24 cellular contexts compared by ENCODE assay signal in genomic region chr11:45058344-45058743, GRCh38.
"Had no signal": no experiment of that assay in that cellular context is flagged by ENCODE, and none has a peak within 500 bp of the region (broad histone marks: within the 10 kb centered on the region; RNA-seq: fewer than 3 reads in every experiment).

No MANE protein-coding gene starts in this region.

- H3K4me3 ChIP-seq: colonic mucosa, dorsolateral prefrontal cortex, gastroesophageal sphincter, psoas muscle, spleen, thyroid gland had no signal

- H3K9ac ChIP-seq: parathyroid adenoma had no signal

- H3K9me3 Mint-ChIP-seq: activated CD8-positive, alpha-beta T cell treated with anti-CD3 and anti-CD28 coated beads for 36 hours; activated naive CD4-positive, alpha-beta T cell treated with anti-CD3 and anti-CD28 coated beads, Interleukin-2, amount 50 U/mL, for 72 hours; activated T-cell treated with anti-CD3 and anti-CD28 coated beads, Interleukin-2, amount 50 U/mL, for 4 hours; activated T-helper 2 cell treated with anti-CD3 and anti-CD28 coated beads, Interferon-gamma antibody, Interleukin-2, Interleukin-4, amounts not matched to agents 10 μg/mL and 5 μg/mL and 100 μg/mL, durations not matched to agents 14 hours and 24 hours and 36 hours had no signal

- H3K27me3 ChIP-seq: colonic mucosa, dorsolateral prefrontal cortex, spleen, thyroid gland had no signal

- H3K27ac Mint-ChIP-seq: activated CD8-positive, alpha-beta T cell treated with anti-CD3 and anti-CD28 coated beads for 36 hours; activated naive CD4-positive, alpha-beta T cell treated with anti-CD3 and anti-CD28 coated beads, Interleukin-2, amount 50 U/mL, for 72 hours; activated T-helper 2 cell treated with anti-CD3 and anti-CD28 coated beads, Interferon-gamma antibody, Interleukin-2, Interleukin-4, amounts not matched to agents 10 μg/mL and 5 μg/mL and 100 μg/mL, durations not matched to agents 14 hours and 24 hours and 36 hours; mesothelial cell of epicardium; naive B cell; nephron progenitor cell; WTC11 had no signal

- H3K27me3 Mint-ChIP-seq: activated CD8-positive, alpha-beta T cell treated with anti-CD3 and anti-CD28 coated beads for 36 hours had no signal

- H3K4me1 ChIP-seq: colonic mucosa, gastroesophageal sphincter, parathyroid adenoma had no signal

- ATAC-seq: activated CD8-positive, alpha-beta T cell treated with anti-CD3 and anti-CD28 coated beads for 36 hours; activated naive CD4-positive, alpha-beta T cell treated with anti-CD3 and anti-CD28 coated beads, Interleukin-2, amount 50 U/mL, for 72 hours; activated T-cell treated with anti-CD3 and anti-CD28 coated beads, Interleukin-2, amount 50 U/mL, for 4 hours; gastroesophageal sphincter; psoas muscle; stimulated activated naive CD8-positive, alpha-beta T cell treated with anti-CD3 and anti-CD28 coated beads, Interleukin-15, Interleukin-2, amounts not matched to agents 100 U/mL and 50 U/mL, for 24 hours; WTC11 had no signal

- H3K4me3 Mint-ChIP-seq: activated CD8-positive, alpha-beta T cell treated with anti-CD3 and anti-CD28 coated beads for 36 hours; activated T-cell treated with anti-CD3 and anti-CD28 coated beads, Interleukin-2, amount 50 U/mL, for 4 hours; mesothelial cell of epicardium; naive B cell; nephron progenitor cell; WTC11 had no signal

- H3K36me3 ChIP-seq: colonic mucosa, gastroesophageal sphincter, spleen, thyroid gland had no signal

- H3K27ac ChIP-seq: colonic mucosa, dorsolateral prefrontal cortex, gastroesophageal sphincter, parathyroid adenoma, psoas muscle, thyroid gland had no signal

- H3K9me3 ChIP-seq: colonic mucosa, psoas muscle, thyroid gland had no signal

- H3K36me3 Mint-ChIP-seq: activated naive CD4-positive, alpha-beta T cell treated with anti-CD3 and anti-CD28 coated beads, Interleukin-2, amount 50 U/mL, for 72 hours; mesothelial cell of epicardium; naive B cell; WTC11 had no signal

- DNase-seq: activated CD4-positive, alpha-beta T cell treated with anti-CD3 and anti-CD28 coated beads for 1 hour; activated CD4-positive, alpha-beta T cell treated with anti-CD3 and anti-CD28 coated beads, Interleukin-2, amount 50 U/mL, for 1 hour; activated CD8-positive, alpha-beta T cell treated with anti-CD3 and anti-CD28 coated beads for 36 hours; activated T-cell treated with anti-CD3 and anti-CD28 coated beads, Interleukin-2, amount 50 U/mL, for 4 hours; cerebellar nuclear complex; colonic mucosa; dorsolateral prefrontal cortex; effector memory CD4-positive, alpha-beta T cell; head of caudate nucleus; kidney glomerular epithelial cell; naive B cell; nephron progenitor cell; nucleus accumbens; psoas muscle; spleen; stimulated activated naive CD8-positive, alpha-beta T cell treated with anti-CD3 and anti-CD28 coated beads, Interleukin-15, Interleukin-2, amounts not matched to agents 100 U/mL and 50 U/mL, for 24 hours; T-helper 2 cell; thyroid gland had no signal
